ENCODE assay signal across 9 cellular contexts in the genomic region with DNA sequence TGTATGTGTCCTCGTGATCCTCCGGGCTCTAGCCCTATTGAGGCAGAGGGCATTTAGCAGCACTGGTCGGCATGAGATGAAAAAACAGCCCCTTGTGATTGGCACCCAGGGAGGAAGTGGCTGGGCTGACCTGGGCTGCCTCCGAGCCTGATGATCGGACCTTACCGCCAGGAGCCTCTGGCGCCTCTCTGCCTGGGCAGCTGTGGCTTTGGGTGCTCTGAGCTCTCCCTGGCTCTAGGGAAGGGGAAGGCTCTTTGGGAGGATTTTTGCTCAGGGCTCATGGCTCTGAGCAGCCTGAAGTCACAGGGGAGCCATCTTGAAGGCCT. TPM values are rescaled to one million over a fixed set of nuclear protein-coding genes. Genes with fewer than 3 reads are reported as not detected.
A peak's percentile ranks its signal among the peaks of the same experiment; 100 is the strongest.
DNase-seq lines count a peak whose midpoint lies in the region; ATAC-seq and TF ChIP-seq lines count a peak whose summit lies in the region.
"Had no signal": no experiment of that assay in that cellular context is flagged by ENCODE, and none has a peak within 500 bp of the region (broad histone marks: within the 10 kb centered on the region; RNA-seq: fewer than 3 reads in every experiment).

No MANE protein-coding gene starts in this region.

- H3K27me3 ChIP-seq in layer of hippocampus (ENCODE audit: control insufficient read depth, insufficient read depth, low read length) (no peaks in the 10 kb centered on the region), spleen (replicated peaks in 1 of 7) (peaks cover 0 to 11% (median 0%) of the 10 kb centered on the region in 7 donors)

- POLR2A ChIA-PET in HEK293 (lab: Yijun Ruan, JAX), result interaction anchor here (0.6 kb wide), 2 partner anchors 195 to 223 kb away, joined by 4 to 6 read pairs; no protein-coding TSS in a partner anchor

- H3K4me3 ChIP-seq in HEK293 (ENCODE audit: low read depth, low read length), result no peak overlapping the region
- no peak overlapping the region for H3K4me3 ChIP-seq in spleen

- ATAC-seq in omental fat pad (ENCODE audit: low FRiP score), result no peak

- 33 to 75% (median 43%) methylated on average over 5 to 7 of the region's 7 CpGs for WGBS in adipose tissue, 3 donors
- 50 to 75% (median 64%) methylated on average over 7 of the region's 7 CpGs; no CpG with 5 or more reads in 1 of the 5 donors for WGBS in spleen, 5 donors

- TF ChIP-seq POLR2A in spleen (IDR thresholded peaks at IDR 0.05), result no peak

- no peaks in the 10 kb centered on the region for H3K9me3 ChIP-seq in HEK293 (ENCODE audit: control insufficient read depth, insufficient read depth, low read depth, low read length)
- H3K9me3 ChIP-seq in spleen, result no peaks in the 10 kb centered on the region

- CTCF ChIA-PET in HEK293 (lab: Yijun Ruan, JAX), result interaction anchor here (0.6 to 1.7 kb wide), 4 partner anchors 16 to 603 kb away, joined by 3 to 8 read pairs (median 4); no protein-coding TSS in a partner anchor

- intact Hi-C loops in spleen (cut with DNase I; ENCODE audit: low total_unique reads), result no loop called here

- peak overlapping the region; percentile 71; the same call in 1 of the 2 replicates for H3K27ac ChIP-seq in HEK293 (ENCODE audit: extremely low read depth, low read depth, low read length)
- peak overlapping the region; percentile 80 for H3K27ac ChIP-seq in adipose tissue (ENCODE audit: low read depth, low read length)
- H3K27ac ChIP-seq in layer of hippocampus (ENCODE audit: low read depth, low read length), result peak overlapping the region; percentile 74
- H3K27ac ChIP-seq in spleen, result peak overlapping the region; percentile 35 to 99 (median 92)

- H3K4me1 ChIP-seq in HEK293 (ENCODE audit: control insufficient read depth, insufficient read depth, low read length) (peaks cover 12% of the 10 kb centered on the region), spleen (peaks cover 28 to 75% (median 50%) of the 10 kb centered on the region in 6 donors)

- H3K36me3 ChIP-seq in HEK293 (ENCODE audit: control insufficient read depth in 2 of 2, insufficient read depth in 1 of 2, low read length in 2 of 2) (no peaks in the 10 kb centered on the region), spleen (no peaks in the 10 kb centered on the region)

- in situ Hi-C loops in GM13977 (cut with MboI; ENCODE audit: low pct_unique_long_range_greater_than_20kb, low sequenced_read_pairs, unreplicated experiment), result no loop called here

- DNase-seq in spleen (no peak), anterior cingulate cortex (lab: John Stamatoyannopoulos, UW) (no peak), NCI-H2081 treated with DMSO at 0.1 percent for 48 hours (lab: John Stamatoyannopoulos, UW) (no peak), omental fat pad (ENCODE audit: low spot score) (no peak), GM13977 (ENCODE audit: low spot score) (no peak)
- DNase-seq: activated T-cell treated with anti-CD3 and anti-CD28 coated beads for 4 hours had no signal

- no peak for TF ChIP-seq CTCF in HEK293 (tag by site-specific recombination; IDR thresholded peaks at IDR 0.05)
- no peak for TF ChIP-seq CTCF in spleen (IDR thresholded peaks at IDR 0.05 in 8 of 11, conservative IDR thresholded peaks at IDR 0.05 in 3 of 11)
- no peak for TF ChIP-seq CTCF in omental fat pad (IDR thresholded peaks at IDR 0.05)
- no peak for TF ChIP-seq CTCF in GM13977 (IDR thresholded peaks at IDR 0.05; ENCODE audit: extremely low read depth, insufficient read depth, missing control alignments)

TF ChIP-seq in HEK293, 187 proteins besides CTCF, POLR2A, EP300 and RAD21:
- TF ChIP-seq, protein P1, sequence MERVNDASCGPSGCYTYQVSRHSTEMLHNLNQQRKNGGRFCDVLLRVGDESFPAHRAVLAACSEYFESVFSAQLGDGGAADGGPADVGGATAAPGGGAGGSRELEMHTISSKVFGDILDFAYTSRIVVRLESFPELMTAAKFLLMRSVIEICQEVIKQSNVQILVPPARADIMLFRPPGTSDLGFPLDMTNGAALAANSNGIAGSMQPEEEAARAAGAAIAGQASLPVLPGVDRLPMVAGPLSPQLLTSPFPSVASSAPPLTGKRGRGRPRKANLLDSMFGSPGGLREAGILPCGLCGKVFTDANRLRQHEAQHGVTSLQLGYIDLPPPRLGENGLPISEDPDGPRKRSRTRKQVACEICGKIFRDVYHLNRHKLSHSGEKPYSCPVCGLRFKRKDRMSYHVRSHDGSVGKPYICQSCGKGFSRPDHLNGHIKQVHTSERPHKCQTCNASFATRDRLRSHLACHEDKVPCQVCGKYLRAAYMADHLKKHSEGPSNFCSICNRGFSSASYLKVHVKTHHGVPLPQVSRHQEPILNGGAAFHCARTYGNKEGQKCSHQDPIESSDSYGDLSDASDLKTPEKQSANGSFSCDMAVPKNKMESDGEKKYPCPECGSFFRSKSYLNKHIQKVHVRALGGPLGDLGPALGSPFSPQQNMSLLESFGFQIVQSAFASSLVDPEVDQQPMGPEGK (tag by site-specific recombination; IDR thresholded peaks at IDR 0.05), result no peak; the same call in 1 of the 2 replicates
- TF ChIP-seq ZNF221 (tag by site-specific recombination; IDR thresholded peaks at IDR 0.05; ENCODE audit: borderline replicate concordance), result no peak
- TF ChIP-seq, protein P2, sequence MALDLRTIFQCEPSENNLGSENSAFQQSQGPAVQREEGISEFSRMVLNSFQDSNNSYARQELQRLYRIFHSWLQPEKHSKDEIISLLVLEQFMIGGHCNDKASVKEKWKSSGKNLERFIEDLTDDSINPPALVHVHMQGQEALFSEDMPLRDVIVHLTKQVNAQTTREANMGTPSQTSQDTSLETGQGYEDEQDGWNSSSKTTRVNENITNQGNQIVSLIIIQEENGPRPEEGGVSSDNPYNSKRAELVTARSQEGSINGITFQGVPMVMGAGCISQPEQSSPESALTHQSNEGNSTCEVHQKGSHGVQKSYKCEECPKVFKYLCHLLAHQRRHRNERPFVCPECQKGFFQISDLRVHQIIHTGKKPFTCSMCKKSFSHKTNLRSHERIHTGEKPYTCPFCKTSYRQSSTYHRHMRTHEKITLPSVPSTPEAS (tag by site-specific recombination; IDR thresholded peaks at IDR 0.05), result no peak
- TF ChIP-seq, protein P3, sequence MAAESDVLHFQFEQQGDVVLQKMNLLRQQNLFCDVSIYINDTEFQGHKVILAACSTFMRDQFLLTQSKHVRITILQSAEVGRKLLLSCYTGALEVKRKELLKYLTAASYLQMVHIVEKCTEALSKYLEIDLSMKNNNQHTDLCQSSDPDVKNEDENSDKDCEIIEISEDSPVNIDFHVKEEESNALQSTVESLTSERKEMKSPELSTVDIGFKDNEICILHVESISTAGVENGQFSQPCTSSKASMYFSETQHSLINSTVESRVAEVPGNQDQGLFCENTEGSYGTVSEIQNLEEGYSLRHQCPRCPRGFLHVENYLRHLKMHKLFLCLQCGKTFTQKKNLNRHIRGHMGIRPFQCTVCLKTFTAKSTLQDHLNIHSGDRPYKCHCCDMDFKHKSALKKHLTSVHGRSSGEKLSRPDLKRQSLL (tag by site-specific recombination; IDR thresholded peaks at IDR 0.05), result no peak
- TF ChIP-seq, protein P4, sequence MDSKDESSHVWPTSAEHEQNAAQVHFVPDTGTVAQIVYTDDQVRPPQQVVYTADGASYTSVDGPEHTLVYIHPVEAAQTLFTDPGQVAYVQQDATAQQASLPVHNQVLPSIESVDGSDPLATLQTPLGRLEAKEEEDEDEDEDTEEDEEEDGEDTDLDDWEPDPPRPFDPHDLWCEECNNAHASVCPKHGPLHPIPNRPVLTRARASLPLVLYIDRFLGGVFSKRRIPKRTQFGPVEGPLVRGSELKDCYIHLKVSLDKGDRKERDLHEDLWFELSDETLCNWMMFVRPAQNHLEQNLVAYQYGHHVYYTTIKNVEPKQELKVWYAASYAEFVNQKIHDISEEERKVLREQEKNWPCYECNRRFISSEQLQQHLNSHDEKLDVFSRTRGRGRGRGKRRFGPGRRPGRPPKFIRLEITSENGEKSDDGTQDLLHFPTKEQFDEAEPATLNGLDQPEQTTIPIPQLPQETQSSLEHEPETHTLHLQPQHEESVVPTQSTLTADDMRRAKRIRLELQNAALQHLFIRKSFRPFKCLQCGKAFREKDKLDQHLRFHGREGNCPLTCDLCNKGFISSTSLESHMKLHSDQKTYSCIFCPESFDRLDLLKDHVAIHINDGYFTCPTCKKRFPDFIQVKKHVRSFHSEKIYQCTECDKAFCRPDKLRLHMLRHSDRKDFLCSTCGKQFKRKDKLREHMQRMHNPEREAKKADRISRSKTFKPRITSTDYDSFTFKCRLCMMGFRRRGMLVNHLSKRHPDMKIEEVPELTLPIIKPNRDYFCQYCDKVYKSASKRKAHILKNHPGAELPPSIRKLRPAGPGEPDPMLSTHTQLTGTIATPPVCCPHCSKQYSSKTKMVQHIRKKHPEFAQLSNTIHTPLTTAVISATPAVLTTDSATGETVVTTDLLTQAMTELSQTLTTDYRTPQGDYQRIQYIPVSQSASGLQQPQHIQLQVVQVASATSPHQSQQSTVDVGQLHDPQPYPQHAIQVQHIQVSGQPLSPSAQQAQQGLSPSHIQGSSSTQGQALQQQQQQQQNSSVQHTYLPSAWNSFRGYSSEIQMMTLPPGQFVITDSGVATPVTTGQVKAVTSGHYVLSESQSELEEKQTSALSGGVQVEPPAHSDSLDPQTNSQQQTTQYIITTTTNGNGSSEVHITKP (tag by site-specific recombination; IDR thresholded peaks at IDR 0.05), result no peak
- TF ChIP-seq ZBTB17 (tag by site-specific recombination; IDR thresholded peaks at IDR 0.05), result peak; percentile 61
- peak; percentile 36; the same call in 1 of the 2 replicates for TF ChIP-seq ZBTB8A (tag by site-specific recombination; IDR thresholded peaks at IDR 0.05)
TF ChIP-seq in HEK293: peak in this region for 2.

RNA-seq across cellular contexts. Expression of a gene that starts 7.1 kb away (rescaled TPM):
- polyA plus RNA-seq in adipose tissue, result 10 to 100 TPM in 2 of 3 donors, 1 to 10 TPM in 1; 8.4 to 77.6 (median 54.4) TPM
- total RNA-seq in spleen, result 10 to 100 TPM in 3 of 7 donors, 1 to 10 TPM in 4; 5.0 to 21.0 (median 9.9) TPM
- 1 to 10 TPM; 3.5 to 5.8 (median 5.5) TPM for polyA plus RNA-seq in spleen
- total RNA-seq in omental fat pad, result 10 to 100 TPM; 18.9 to 46.2 (median 35.2) TPM

RNA-seq across cellular contexts. Expression of a gene that starts 9.4 kb away (rescaled TPM):
- polyA plus RNA-seq in adipose tissue, result 10 to 100 TPM in 1 of 3 donors, 1 to 10 TPM in 2; 1.6 to 14.4 (median 4.7) TPM
- total RNA-seq in spleen, result 10 to 100 TPM in 2 of 7 donors, 1 to 10 TPM in 5; 3.5 to 18.8 (median 9.2) TPM
- 10 to 100 TPM; 28.9 to 54.1 (median 29.6) TPM for polyA plus RNA-seq in spleen
- total RNA-seq in omental fat pad, result 10 to 100 TPM in 1 of 4 donors, 1 to 10 TPM in 3; 2.3 to 20.0 (median 3.5) TPM

RNA-seq across cellular contexts. Expression of a gene that starts 29.2 kb away (rescaled TPM):
- polyA plus RNA-seq in adipose tissue, result 10 to 100 TPM; 14.1 to 20.8 (median 19.8) TPM
- 100 to 1,000 TPM in 4 of 7 donors, 10 to 100 TPM in 3; 95.1 to 147 (median 114) TPM for total RNA-seq in spleen
- polyA plus RNA-seq in spleen, result 10 to 100 TPM; 31.4 to 72.7 (median 53.3) TPM
- 10 to 100 TPM; 29.9 to 77.9 (median 56.7) TPM for total RNA-seq in omental fat pad

RNA-seq across cellular contexts. Expression of a gene that starts 55.2 kb away (rescaled TPM):
- polyA plus RNA-seq in adipose tissue (1 to 10 TPM; 2.0 to 6.4 (median 4.2) TPM), spleen (1 to 10 TPM; 1.1 to 4.8 (median 1.3) TPM)
- total RNA-seq in spleen (10 to 100 TPM in 3 of 7 donors, 1 to 10 TPM in 4; 8.1 to 15.7 (median 9.8) TPM), omental fat pad (10 to 100 TPM in 2 of 4 donors, 1 to 10 TPM in 2; 4.2 to 12.1 (median 9.7) TPM)
